17 cellular contexts compared by ENCODE assay signal in genomic region chr10:6117711-6118110, GRCh38. TPM values are rescaled to one million over a fixed set of nuclear protein-coding genes. Genes with fewer than 3 reads are reported as not detected.
"Had no signal": no experiment of that assay in that cellular context is flagged by ENCODE, and none has a peak within 500 bp of the region (broad histone marks: within the 10 kb centered on the region; RNA-seq: fewer than 3 reads in every experiment).

No MANE protein-coding gene starts in this region.

- DNase-seq: activated CD4-positive, alpha-beta T cell treated with anti-CD3 and anti-CD28 coated beads for 4 hours; activated naive CD4-positive, alpha-beta T cell treated with anti-CD3 and anti-CD28 coated beads, Interleukin-2, amount 50 U/mL, for 16 hours; erythroblast; heart right ventricle; nephron progenitor cell; occipital lobe; psoas muscle; right lobe of liver; SW 1271; T1000; tibial artery; WERI-Rb-1 had no signal

- H3K9me3 Mint-ChIP-seq: activated T-helper 17 cell treated with anti-CD3 and anti-CD28 coated beads, Interleukin-2, amount 50 U/mL, for 72 hours; nephron progenitor cell had no signal

- ATAC-seq: activated T-helper 17 cell treated with anti-CD3 and anti-CD28 coated beads, Interleukin-2, amount 50 U/mL, for 72 hours; gastroesophageal sphincter; psoas muscle had no signal

- H3K4me3 ChIP-seq: cardiac muscle cell, gastroesophageal sphincter, heart right ventricle, psoas muscle, right lobe of liver, tibial artery, vagina had no signal

- H3K9me3 ChIP-seq: gastroesophageal sphincter, heart right ventricle, psoas muscle, right lobe of liver, tibial artery, vagina had no signal

- H3K4me3 Mint-ChIP-seq: activated T-helper 17 cell treated with anti-CD3 and anti-CD28 coated beads, Interleukin-2, amount 50 U/mL, for 72 hours; nephron progenitor cell had no signal

- H3K27me3 Mint-ChIP-seq: activated T-helper 17 cell treated with anti-CD3 and anti-CD28 coated beads, Interleukin-2, amount 50 U/mL, for 72 hours had no signal

- H3K27ac ChIP-seq: gastroesophageal sphincter, right lobe of liver, tibial artery, vagina, WERI-Rb-1 had no signal

- H3K27me3 ChIP-seq: cardiac muscle cell, gastroesophageal sphincter, heart right ventricle, right lobe of liver, tibial artery, vagina had no signal

- H3K27ac Mint-ChIP-seq: nephron progenitor cell had no signal

RNA-seq across cellular contexts. Expression of gene IL2RA, which starts 55.5 kb away (rescaled TPM):
- total RNA-seq: cardiac muscle cell, dermis microvascular lymphatic vessel endothelial cell, occipital lobe, vagina had no signal
- polyA plus RNA-seq: cardiac muscle cell had no signal
